8 cellular contexts compared by ENCODE assay signal in the genomic region with DNA sequence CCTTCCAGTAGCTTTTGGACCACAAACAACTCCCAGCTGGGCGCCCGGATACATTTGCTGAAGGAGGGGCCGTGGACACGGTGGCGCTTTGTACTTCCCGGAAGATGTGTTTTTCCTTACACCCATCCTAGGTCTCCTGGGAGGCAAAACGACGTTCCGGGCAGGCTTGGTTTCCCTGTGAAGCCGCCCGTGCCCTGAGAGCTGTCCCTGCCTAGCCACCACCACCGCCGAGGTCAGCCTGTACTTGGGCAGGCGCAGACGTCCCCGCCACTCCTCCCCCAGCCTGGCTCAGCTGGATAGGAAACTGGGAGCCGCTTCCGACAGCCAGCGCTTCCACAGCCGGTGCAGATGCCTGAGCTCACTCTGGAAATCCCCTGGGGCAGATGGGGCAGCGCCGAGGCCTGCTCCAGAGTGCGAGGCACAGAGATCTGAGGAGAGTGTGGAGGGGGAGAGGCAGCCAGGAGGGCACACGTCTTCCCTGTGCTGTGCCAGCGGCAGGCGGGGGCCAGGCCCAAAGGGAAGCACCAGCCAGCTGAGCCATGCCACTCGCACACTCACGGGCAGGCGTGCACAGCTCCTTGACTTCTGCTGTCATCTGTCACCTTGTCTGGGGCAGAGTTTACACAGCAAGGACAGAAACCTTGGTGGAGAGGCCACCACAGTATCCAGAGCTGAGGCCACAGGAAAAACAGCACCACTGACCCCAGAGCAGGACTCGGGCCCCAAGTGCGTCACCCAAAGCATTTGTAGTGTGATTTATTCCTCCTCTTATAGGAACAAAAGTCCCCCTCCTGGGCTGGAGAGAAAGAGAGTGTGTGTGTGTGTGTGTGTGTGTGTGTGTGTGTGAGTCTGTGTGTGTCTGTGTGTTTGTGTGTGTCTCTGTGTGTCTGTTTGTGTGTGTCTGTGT. TPM values are rescaled to one million over a fixed set of nuclear protein-coding genes. Genes with fewer than 3 reads are reported as not detected.
DNase-seq lines count a peak whose midpoint lies in the region; ATAC-seq, FAIRE-seq and TF ChIP-seq lines count a peak whose summit lies in the region.

No MANE protein-coding gene starts in this region.

- H3K4me1 Mint-ChIP-seq in activated T-cell treated with anti-CD3 and anti-CD28 coated beads, Interleukin-2, amount 50 U/mL, for 72 hours (ENCODE audit: low read depth) = peaks cover 66% of the 10 kb centered on the region

- POLR2A ChIA-PET in H1 (lab: Charles Lee; ENCODE audit: partially characterized antibody) = interaction anchor here (1.1 to 3.0 kb wide), 3 partner anchors 10 to 68 kb away, joined by 3 to 8 read pairs (median 3); a partner anchor contains a TSS

- DNase-seq in activated T-cell treated with anti-CD3 and anti-CD28 coated beads, Interleukin-2, amount 50 U/mL, for 72 hours = no peak
- DNase-seq in activated T-cell treated with anti-CD3 and anti-CD28 coated beads for 4 hours (no peak), RCC 7860 (ENCODE audit: low spot score) (peak; percentile 94), H1 (ENCODE audit: low read depth in 1 of 2, low spot score in 2 of 2) (peak in 1 of 2 experiments; percentile 59), mesenchymal stem cell (peak; percentile 98), tibial nerve (ENCODE audit: low spot score in 2 of 2) (peak in 1 of 2 donors; percentile 45)
- no peak for DNase-seq in activated effector memory CD4-positive, alpha-beta T cell treated with Interleukin-2 at 50 U/mL for 16 hours

- no peak overlapping the region for H3K4me3 ChIP-seq in H1 (ENCODE audit: extremely low read depth in 1 of 4, insufficient read depth in 2 of 4, low read depth in 3 of 4, low read length in 4 of 4)
- peak overlapping the region; percentile 6 to 23 for H3K4me3 ChIP-seq in mesenchymal stem cell (ENCODE audit: insufficient read depth in 1 of 2, low read depth in 1 of 2, low read length in 2 of 2)
- peak overlapping the region in 1 of 4 donors; percentile 67 for H3K4me3 ChIP-seq in tibial nerve

- H3K14ac ChIP-seq in H1 (ENCODE audit: insufficient read length) = no peak overlapping the region
- peak overlapping the region in 1 of 2 experiments; percentile 9 for H3K14ac ChIP-seq in mesenchymal stem cell (ENCODE audit: low read length in 2 of 2)

- H3K36me3 Mint-ChIP-seq in activated T-cell treated with anti-CD3 and anti-CD28 coated beads, Interleukin-2, amount 50 U/mL, for 72 hours (ENCODE audit: insufficient read depth in 2 of 2) = no peaks in the 10 kb centered on the region

- no peak; a peak in 1 of 3 replicates for TF ChIP-seq EP300 in H1 (IDR thresholded peaks at IDR 0.05; ENCODE audit: borderline replicate concordance in 1 of 2, low read depth in 2 of 2, low read length in 2 of 2)
- peak in 1 of 2 donors; percentile 70 for TF ChIP-seq EP300 in tibial nerve (IDR thresholded peaks at IDR 0.05)

- H3K4ac ChIP-seq in H1 (replicated peaks; ENCODE audit: insufficient read length, low read depth, low read length) (no peak overlapping the region), mesenchymal stem cell (ENCODE audit: low read depth in 1 of 2, low read length in 2 of 2) (peak overlapping the region; percentile 83 to 88)

- H2BK120ac ChIP-seq in H1 (replicated peaks; ENCODE audit: low read depth, low read length) (no peak overlapping the region), mesenchymal stem cell (ENCODE audit: low read depth, low read length) (peak overlapping the region; percentile 94)

- H3K27ac ChIP-seq in H1 (ENCODE audit: low read depth, low read length) = no peak overlapping the region
- H3K27ac ChIP-seq in mesenchymal stem cell (ENCODE audit: low read length, poor library complexity, severe bottlenecking) = peak overlapping the region; percentile 91
- H3K27ac ChIP-seq in tibial nerve = peak overlapping the region; percentile 41 to 89 (median 84)

- TF ChIP-seq RAD21 in H1 (IDR thresholded peaks at IDR 0.05 in 1 of 2, conservative IDR thresholded peaks at IDR 0.05 in 1 of 2; ENCODE audit: low read depth in 2 of 2, low read length in 2 of 2) = no peak

- no peak overlapping the region for H3K56ac ChIP-seq in H1 (replicated peaks; ENCODE audit: insufficient read length, low read depth, low read length)

- peak overlapping the region; percentile 17 for H3K27ac Mint-ChIP-seq in activated T-cell treated with anti-CD3 and anti-CD28 coated beads, Interleukin-2, amount 50 U/mL, for 72 hours

- 60% methylated on average over 31 of the region's 31 CpGs; no CpG with 5 or more reads in 1 of the 2 experiments for WGBS in H1 (ENCODE audit: extremely low coverage in 1 of 2, insufficient coverage in 1 of 2, insufficient read length in 1 of 2, insufficient replicate concordance in 2 of 2, low coverage in 1 of 2, low lambda C conversion rate in 2 of 2, missing lambda C conversion rate in 1 of 2), 2 experiments
- WGBS in mesenchymal stem cell = 17% methylated on average over 29 of the region's 31 CpGs
- WGBS in tibial nerve, 2 donors = 24 to 28% methylated on average over 24 to 25 of the region's 31 CpGs

- H3K9me3 ChIP-seq in H1 (ENCODE audit: insufficient read depth in 2 of 2, low read depth in 1 of 2, low read length in 1 of 2) (no peaks in the 10 kb centered on the region), mesenchymal stem cell (ENCODE audit: control insufficient read depth, low read length) (no peaks in the 10 kb centered on the region), tibial nerve (no peaks in the 10 kb centered on the region)

- ATAC-seq in activated T-cell treated with anti-CD3 and anti-CD28 coated beads, Interleukin-2, amount 50 U/mL, for 72 hours (replicated peaks in 1 of 2) = no peak
- ATAC-seq in HG02678 (IDR thresholded peaks at IDR 0.05; ENCODE audit: unreplicated experiment) = no peak

- H3K23ac ChIP-seq in H1 (ENCODE audit: insufficient read length) (no peak overlapping the region), mesenchymal stem cell (ENCODE audit: low read length in 2 of 2) (no peak overlapping the region)

- H3K36me3 ChIP-seq in H1 (ENCODE audit: control insufficient read depth in 2 of 4, insufficient read depth in 4 of 4, low read length in 3 of 4) (no peaks in the 10 kb centered on the region), mesenchymal stem cell (ENCODE audit: control insufficient read depth in 1 of 2, insufficient read depth in 2 of 2, low read depth in 1 of 2, low read length in 2 of 2) (peaks cover 0 to 28% of the 10 kb centered on the region in 2 experiments), tibial nerve (no peaks in the 10 kb centered on the region)

- H3K9ac ChIP-seq in H1 (replicated peaks in 1 of 4; ENCODE audit: extremely low read depth in 1 of 4, low read depth in 3 of 4, low read length in 3 of 4) = no peak overlapping the region; a peak in 1 of 7 replicates
- peak overlapping the region; percentile 45 for H3K9ac ChIP-seq in mesenchymal stem cell (ENCODE audit: low read length)

- H3K9me3 Mint-ChIP-seq in activated T-cell treated with anti-CD3 and anti-CD28 coated beads, Interleukin-2, amount 50 U/mL, for 72 hours = no peaks in the 10 kb centered on the region

- H3K4me2 ChIP-seq in H1 (ENCODE audit: insufficient read depth in 1 of 2, low read depth in 2 of 2, low read length in 2 of 2) = peak overlapping the region; percentile 7 to 81; a peak in 2 of 4 replicates
- H3K4me2 ChIP-seq in mesenchymal stem cell (ENCODE audit: low read length, poor library complexity, severe bottlenecking) = peak overlapping the region; percentile 49

- H3K27me3 ChIP-seq in H1 (replicated peaks in 1 of 4; ENCODE audit: control insufficient read depth in 3 of 4, extremely low read depth in 1 of 4, insufficient read depth in 3 of 4, low read length in 3 of 4) = no peaks in the 10 kb centered on the region
- H3K27me3 ChIP-seq in mesenchymal stem cell (ENCODE audit: control insufficient read depth in 1 of 2, insufficient read depth in 1 of 2, low read length in 2 of 2) = peaks cover 0 to 42% of the 10 kb centered on the region in 2 experiments
- no peaks in the 10 kb centered on the region for H3K27me3 ChIP-seq in tibial nerve

- H2BK15ac ChIP-seq in H1 (ENCODE audit: low read length) (peak overlapping the region; percentile 46; the same call in 1 of the 2 replicates), mesenchymal stem cell (ENCODE audit: low read depth, poor library complexity, severe bottlenecking) (peak overlapping the region; percentile 94)

- H4K91ac ChIP-seq in H1 (replicated peaks; ENCODE audit: insufficient read length, low read length) (no peak overlapping the region), mesenchymal stem cell (ENCODE audit: low read length) (peak overlapping the region; percentile 93)

- FAIRE-seq in RCC 7860 (lab: Jason Lieb, UNC) = peak; percentile 81
- no peak for FAIRE-seq in H1 (lab: Jason Lieb, UNC)

- no peak overlapping the region for H2AK5ac ChIP-seq in H1 (ENCODE audit: low read depth, low read length)
- H2AK5ac ChIP-seq in mesenchymal stem cell (ENCODE audit: low read length, severe bottlenecking) = peak overlapping the region; percentile 86

- H4K20me1 ChIP-seq in H1 (replicated peaks in 1 of 2; ENCODE audit: control insufficient read depth in 1 of 2, insufficient read depth in 2 of 2, low read length in 2 of 2) = peaks cover 4 to 25% of the 10 kb centered on the region in 2 experiments

- no peak overlapping the region for H2AFZ ChIP-seq in H1 (ENCODE audit: low read length)
- peak overlapping the region; percentile 46 for H2AFZ ChIP-seq in mesenchymal stem cell (ENCODE audit: low read depth, low read length)

- H2BK20ac ChIP-seq in H1 (ENCODE audit: low read length) = no peak overlapping the region

- peaks cover 0 to 6% of the 10 kb centered on the region in 2 experiments; a peak in 2 of 4 replicates for H3K79me2 ChIP-seq in H1 (ENCODE audit: control insufficient read depth in 1 of 2, insufficient read depth in 2 of 2, low read length in 2 of 2)

- H3K4me1 ChIP-seq in H1 (replicated peaks in 1 of 4; ENCODE audit: control insufficient read depth in 3 of 4, insufficient read depth in 4 of 4, low read length in 3 of 4) = peaks cover 11 to 44% (median 37%) of the 10 kb centered on the region in 4 experiments
- peaks cover 74% of the 10 kb centered on the region for H3K4me1 ChIP-seq in mesenchymal stem cell (ENCODE audit: control insufficient read depth, insufficient read depth, low read depth, low read length)
- H3K4me1 ChIP-seq in tibial nerve = peaks cover 0 to 76% (median 37%) of the 10 kb centered on the region in 4 donors

- CTCF ChIA-PET in H1 (lab: Charles Lee; ENCODE audit: partially characterized antibody) = interaction anchor here (0.5 to 20.2 kb wide), 11 partner anchors 9 to 127 kb away, joined by 3 to 446 read pairs (median 3); a partner anchor contains a TSS

- peak overlapping the region; percentile 29 to 62 for H3K4me3 Mint-ChIP-seq in activated T-cell treated with anti-CD3 and anti-CD28 coated beads, Interleukin-2, amount 50 U/mL, for 72 hours

- TF ChIP-seq POLR2A in H1 (IDR thresholded peaks at IDR 0.05; ENCODE audit: control extremely low read depth in 1 of 2, low read depth in 2 of 2, low read length in 2 of 2) = no peak
- peak in 1 of 2 donors; percentile 19 for TF ChIP-seq POLR2A in tibial nerve (IDR thresholded peaks at IDR 0.05)

- H3K18ac ChIP-seq in H1 (ENCODE audit: extremely low read depth, low read length) (no peak overlapping the region), mesenchymal stem cell (ENCODE audit: low read depth in 1 of 2, low read length in 2 of 2) (peak overlapping the region; percentile 90 to 93)

- TF ChIP-seq CTCF in H1 (IDR thresholded peaks at IDR 0.05; ENCODE audit: control extremely low read depth in 1 of 3, insufficient read depth in 1 of 3, low read depth in 1 of 3, low read length in 3 of 3) = no peak
- no peak for TF ChIP-seq CTCF in tibial nerve (IDR thresholded peaks at IDR 0.05)

- peak overlapping the region; percentile 65; the same call in 1 of the 2 replicates for H4K8ac ChIP-seq in H1 (ENCODE audit: extremely low read depth, insufficient read depth, low read length)
- peak overlapping the region; percentile 97 for H4K8ac ChIP-seq in mesenchymal stem cell (ENCODE audit: low read length)

- no peaks in the 10 kb centered on the region for H3K27me3 Mint-ChIP-seq in activated T-cell treated with anti-CD3 and anti-CD28 coated beads, Interleukin-2, amount 50 U/mL, for 72 hours (ENCODE audit: low read depth)

- H3K79me1 ChIP-seq in H1 (ENCODE audit: low read depth, low read length) = peaks cover 12% of the 10 kb centered on the region
- H3K79me1 ChIP-seq in mesenchymal stem cell (replicated peaks; ENCODE audit: low read length, poor library complexity, severe bottlenecking) = peaks cover 6% of the 10 kb centered on the region

- peaks cover 7% of the 10 kb centered on the region; the same call in 1 of the 2 replicates for H3K23me2 ChIP-seq in H1 (ENCODE audit: low read depth, low read length)

- H4K5ac ChIP-seq in H1 (ENCODE audit: insufficient read length, low read depth, low read length) = no peak overlapping the region

- H2BK12ac ChIP-seq in H1 (ENCODE audit: low read depth, low read length) = peak overlapping the region; percentile 53; the same call in 1 of the 2 replicates
- peak overlapping the region; percentile 82 to 93 for H2BK12ac ChIP-seq in mesenchymal stem cell (ENCODE audit: low read length in 2 of 2)

- 0 out of 2 replicates have a peak overlapping the region, but pooled peaks have one; percentile 8 for H2BK5ac ChIP-seq in H1 (ENCODE audit: low read depth, low read length)
- H2BK5ac ChIP-seq in mesenchymal stem cell (ENCODE audit: low read depth, low read length, poor library complexity, severe bottlenecking) = peak overlapping the region; percentile 57

RNA-seq across cellular contexts. Expression of a gene that starts 3.0 kb away (rescaled TPM):
- total RNA-seq in activated T-cell treated with anti-CD3 and anti-CD28 coated beads, Interleukin-2, amount 50 U/mL, for 72 hours = 10 to 100 TPM; 38.7 to 39.0 TPM
- total RNA-seq in H1 (2021; fragmentation: NEBNext Ultra II Directional; extraction: Animal tissue kit (Norgen Biotek cat#: 25700)) = 25.9 and 26.2 TPM in 2 replicates
- 21.2 and 27.9 TPM in 2 replicates for polyA plus RNA-seq in H1 (2011; rRNA removed)
- 15.5 TPM for polyA plus RNA-seq in H1 (2011; cell fraction: cytosol; rRNA removed)
- 46.6 TPM for polyA plus RNA-seq in H1 (2011; cell fraction: nucleus; rRNA removed)
- 16.4 to 25.4 TPM (median 22.4 TPM) in 4 replicates for polyA plus RNA-seq in H1 (2012, experiment 1 of 2)
- polyA plus RNA-seq in H1 (2012, experiment 2 of 2) = 15.6 TPM
- 30.8 TPM for polyA plus RNA-seq in H1 (2013, experiment 1 of 2)
- polyA plus RNA-seq in H1 (2013, experiment 2 of 2) = 30.3 TPM
- polyA minus RNA-seq in H1 (2011; rRNA and poly(A)+ RNA removed) = 12.5 and 16.5 TPM in 2 replicates
- 16.4 TPM for polyA minus RNA-seq in H1 (2011; cell fraction: cytosol; rRNA and poly(A)+ RNA removed)
- 22.9 TPM for polyA minus RNA-seq in H1 (2011; cell fraction: nucleus; rRNA and poly(A)+ RNA removed)
- 19.9 TPM for polyA plus RNA-seq in mesenchymal stem cell (2013, experiment 1 of 2)
- 18.4 TPM for polyA plus RNA-seq in mesenchymal stem cell (2013, experiment 2 of 2)
- 10 to 100 TPM; 33.1 to 99.0 (median 73.5) TPM for total RNA-seq in tibial nerve

RNA-seq across cellular contexts. Expression of a gene that starts 30.8 kb away (rescaled TPM):
- total RNA-seq in activated T-cell treated with anti-CD3 and anti-CD28 coated beads, Interleukin-2, amount 50 U/mL, for 72 hours = not detected
- total RNA-seq in H1 (2021; fragmentation: NEBNext Ultra II Directional; extraction: Animal tissue kit (Norgen Biotek cat#: 25700)) = not detected in 2 replicates
- polyA plus RNA-seq in H1 (2011; rRNA removed) = 0.53 and 1.1 TPM in 2 replicates
- 0.43 TPM for polyA plus RNA-seq in H1 (2011; cell fraction: cytosol; rRNA removed)
- polyA plus RNA-seq in H1 (2011; cell fraction: nucleus; rRNA removed) = 1.5 TPM
- 0.46 to 0.76 TPM (median 0.68 TPM) in 4 replicates for polyA plus RNA-seq in H1 (2012, experiment 1 of 2)
- polyA plus RNA-seq in H1 (2012, experiment 2 of 2) = not detected
- 0.16 TPM for polyA plus RNA-seq in H1 (2013, experiment 1 of 2)
- 0.13 TPM for polyA plus RNA-seq in H1 (2013, experiment 2 of 2)
- polyA minus RNA-seq in H1 (2011; rRNA and poly(A)+ RNA removed) = not detected in 2 replicates
- not detected for polyA minus RNA-seq in H1 (2011; cell fraction: cytosol; rRNA and poly(A)+ RNA removed)
- not detected for polyA minus RNA-seq in H1 (2011; cell fraction: nucleus; rRNA and poly(A)+ RNA removed)
- polyA plus RNA-seq in mesenchymal stem cell (2013, experiment 1 of 2) = 0.03 TPM
- polyA plus RNA-seq in mesenchymal stem cell (2013, experiment 2 of 2) = 0.01 TPM
- total RNA-seq in tibial nerve = not detected

RNA-seq across cellular contexts. Expression of a gene that starts 39.3 kb away (rescaled TPM):
- under 1 TPM in 1 of 2 donors, not detected in 1; 0.44 TPM for total RNA-seq in activated T-cell treated with anti-CD3 and anti-CD28 coated beads, Interleukin-2, amount 50 U/mL, for 72 hours
- total RNA-seq in H1 (2021; fragmentation: NEBNext Ultra II Directional; extraction: Animal tissue kit (Norgen Biotek cat#: 25700)) = 3.7 and 4.0 TPM in 2 replicates
- polyA plus RNA-seq in H1 (2011; rRNA removed) = 2.7 and 3.3 TPM in 2 replicates
- polyA plus RNA-seq in H1 (2011; cell fraction: cytosol; rRNA removed) = 1.7 TPM
- polyA plus RNA-seq in H1 (2011; cell fraction: nucleus; rRNA removed) = 1.7 TPM
- polyA plus RNA-seq in H1 (2012, experiment 1 of 2) = 1.4 to 3.4 TPM (median 2.9 TPM) in 4 replicates
- 4.0 TPM for polyA plus RNA-seq in H1 (2012, experiment 2 of 2)
- polyA plus RNA-seq in H1 (2013, experiment 1 of 2) = 2.8 TPM
- polyA plus RNA-seq in H1 (2013, experiment 2 of 2) = 2.8 TPM
- polyA minus RNA-seq in H1 (2011; rRNA and poly(A)+ RNA removed) = 0.19 and 1.4 TPM in 2 replicates
- 0.66 TPM for polyA minus RNA-seq in H1 (2011; cell fraction: cytosol; rRNA and poly(A)+ RNA removed)
- 0.80 TPM for polyA minus RNA-seq in H1 (2011; cell fraction: nucleus; rRNA and poly(A)+ RNA removed)
- 313 TPM for polyA plus RNA-seq in mesenchymal stem cell (2013, experiment 1 of 2)
- polyA plus RNA-seq in mesenchymal stem cell (2013, experiment 2 of 2) = 315 TPM
- 10 to 100 TPM; 40.2 to 59.2 (median 48.8) TPM for total RNA-seq in tibial nerve

RNA-seq across cellular contexts. Expression of a gene that starts 41.6 kb away (rescaled TPM):
- 1 to 10 TPM; 1.1 to 1.5 TPM for total RNA-seq in activated T-cell treated with anti-CD3 and anti-CD28 coated beads, Interleukin-2, amount 50 U/mL, for 72 hours
- 1.4 and 2.1 TPM in 2 replicates for total RNA-seq in H1 (2021; fragmentation: NEBNext Ultra II Directional; extraction: Animal tissue kit (Norgen Biotek cat#: 25700))
- polyA plus RNA-seq in H1 (2011; rRNA removed) = 0.77 and 1.1 TPM in 2 replicates
- polyA plus RNA-seq in H1 (2011; cell fraction: cytosol; rRNA removed) = 1.4 TPM
- 3.1 TPM for polyA plus RNA-seq in H1 (2011; cell fraction: nucleus; rRNA removed)
- polyA plus RNA-seq in H1 (2012, experiment 1 of 2) = 1.1 to 1.6 TPM (median 1.5 TPM) in 4 replicates
- polyA plus RNA-seq in H1 (2012, experiment 2 of 2) = 2.3 TPM
- polyA plus RNA-seq in H1 (2013, experiment 1 of 2) = 2.0 TPM
- polyA plus RNA-seq in H1 (2013, experiment 2 of 2) = 1.5 TPM
- polyA minus RNA-seq in H1 (2011; rRNA and poly(A)+ RNA removed) = 0.12 and 0.22 TPM in 2 replicates
- polyA minus RNA-seq in H1 (2011; cell fraction: cytosol; rRNA and poly(A)+ RNA removed) = not detected
- 3.5 TPM for polyA minus RNA-seq in H1 (2011; cell fraction: nucleus; rRNA and poly(A)+ RNA removed)
- 13.5 TPM for polyA plus RNA-seq in mesenchymal stem cell (2013, experiment 1 of 2)
- polyA plus RNA-seq in mesenchymal stem cell (2013, experiment 2 of 2) = 14.0 TPM
- 10 to 100 TPM in 3 of 4 donors, 1 to 10 TPM in 1; 6.6 to 23.5 (median 14.1) TPM for total RNA-seq in tibial nerve

RNA-seq across cellular contexts. Expression of a gene that starts 45.3 kb away (rescaled TPM):
- total RNA-seq in activated T-cell treated with anti-CD3 and anti-CD28 coated beads, Interleukin-2, amount 50 U/mL, for 72 hours = 10 to 100 TPM; 21.5 to 22.8 TPM
- 63.0 and 65.6 TPM in 2 replicates for total RNA-seq in H1 (2021; fragmentation: NEBNext Ultra II Directional; extraction: Animal tissue kit (Norgen Biotek cat#: 25700))
- 24.4 and 34.1 TPM in 2 replicates for polyA plus RNA-seq in H1 (2011; rRNA removed)
- polyA plus RNA-seq in H1 (2011; cell fraction: cytosol; rRNA removed) = 26.6 TPM
- 63.4 TPM for polyA plus RNA-seq in H1 (2011; cell fraction: nucleus; rRNA removed)
- polyA plus RNA-seq in H1 (2012, experiment 1 of 2) = 37.4 to 63.3 TPM (median 56.2 TPM) in 4 replicates
- 31.8 TPM for polyA plus RNA-seq in H1 (2012, experiment 2 of 2)
- 25.8 TPM for polyA plus RNA-seq in H1 (2013, experiment 1 of 2)
- polyA plus RNA-seq in H1 (2013, experiment 2 of 2) = 23.6 TPM
- 119 and 174 TPM in 2 replicates for polyA minus RNA-seq in H1 (2011; rRNA and poly(A)+ RNA removed)
- 36.0 TPM for polyA minus RNA-seq in H1 (2011; cell fraction: cytosol; rRNA and poly(A)+ RNA removed)
- polyA minus RNA-seq in H1 (2011; cell fraction: nucleus; rRNA and poly(A)+ RNA removed) = 29.6 TPM
- 7.8 TPM for polyA plus RNA-seq in mesenchymal stem cell (2013, experiment 1 of 2)
- 6.8 TPM for polyA plus RNA-seq in mesenchymal stem cell (2013, experiment 2 of 2)
- total RNA-seq in tibial nerve = 10 to 100 TPM; 16.0 to 38.7 (median 20.7) TPM

Comparison
In these comparisons a context has a peak if more than half of its experiments do, and no peak if none do; other contexts are left out.
1. DNase-seq: peak in RCC 7860 (single experiment) and mesenchymal stem cell (single experiment); none in activated T-cell treated with anti-CD3 and anti-CD28 coated beads, Interleukin-2, amount 50 U/mL, for 72 hours (0 of 2), activated T-cell treated with anti-CD3 and anti-CD28 coated beads for 4 hours (single experiment) and activated effector memory CD4-positive, alpha-beta T cell treated with Interleukin-2 at 50 U/mL for 16 hours (single experiment).
2. H3K4me3 ChIP-seq: peak in mesenchymal stem cell (2 of 2); none in H1 (0 of 4).